In genomic region chr21:39184050-39184980, GRCh38 we compare ENCODE assay signal across 8 cellular contexts. TPM values are rescaled to one million over a fixed set of nuclear protein-coding genes. Genes with fewer than 3 reads are reported as not detected.
DNase-seq lines count a peak whose midpoint lies in the region; ATAC-seq and TF ChIP-seq lines count a peak whose summit lies in the region.

No MANE protein-coding gene starts in this region.

- peaks cover 0 to 10% (median 9%) of the 10 kb centered on the region in 4 donors for H3K36me3 ChIP-seq in stomach

- H3K4me1 Mint-ChIP-seq in activated T-helper 17 cell treated with anti-CD3 and anti-CD28 coated beads, Interleukin-2, amount 50 U/mL, for 72 hours = peaks cover 18% of the 10 kb centered on the region

- H3K27ac ChIP-seq in stomach = peak overlapping the region; percentile 69 to 97 (median 93)

- no peak for ATAC-seq in activated T-helper 17 cell treated with anti-CD3 and anti-CD28 coated beads, Interleukin-2, amount 50 U/mL, for 72 hours (replicated peaks)

- H3K4me1 ChIP-seq in stomach = peaks cover 13 to 28% (median 20%) of the 10 kb centered on the region in 4 donors

- intact Hi-C loops in stomach (cut with DNase I; ENCODE audit: low total_unique reads) (no loop called here), posterior vena cava (cut with DNase I) (no loop called here)

- peak overlapping the region; percentile 89 for H3K27ac Mint-ChIP-seq in activated T-helper 17 cell treated with anti-CD3 and anti-CD28 coated beads, Interleukin-2, amount 50 U/mL, for 72 hours

- POLR2A ChIA-PET in HEK293T (lab: Yijun Ruan, JAX) = interaction anchor here (0.9 to 2.5 kb wide), 10 partner anchors 11 to 261 kb away, joined by 3 to 20 read pairs (median 4); partner anchors contain the start of gene LCA5L

- CTCF ChIA-PET in HEK293T (lab: Yijun Ruan, JAX) = no interaction called here

- H3K27me3 Mint-ChIP-seq in activated T-helper 17 cell treated with anti-CD3 and anti-CD28 coated beads, Interleukin-2, amount 50 U/mL, for 72 hours = no peaks in the 10 kb centered on the region

- H3K4me3 Mint-ChIP-seq in activated T-helper 17 cell treated with anti-CD3 and anti-CD28 coated beads, Interleukin-2, amount 50 U/mL, for 72 hours = peak overlapping the region; percentile 85

- no peak for TF ChIP-seq POLR2A in stomach (IDR thresholded peaks at IDR 0.05)

- no peaks in the 10 kb centered on the region for H3K27me3 ChIP-seq in stomach

- H3K9me3 ChIP-seq in iPS-18c (ENCODE audit: control insufficient read depth, insufficient read depth, low read length) (no peaks in the 10 kb centered on the region), stomach (no peaks in the 10 kb centered on the region)

- H3K4me3 ChIP-seq in AG10803 (ENCODE audit: low read length) (peak overlapping the region; percentile 92), iPS-18c (ENCODE audit: insufficient read depth, low read depth, low read length) (peak overlapping the region; percentile 90), stomach (peak overlapping the region; percentile 76 to 92 (median 86))

- TF ChIP-seq CTCF in AG10803 (conservative IDR thresholded peaks at IDR 0.05; ENCODE audit: low read length) = no peak
- TF ChIP-seq CTCF in stomach (IDR thresholded peaks at IDR 0.05) = no peak

- H3K9me3 Mint-ChIP-seq in activated T-helper 17 cell treated with anti-CD3 and anti-CD28 coated beads, Interleukin-2, amount 50 U/mL, for 72 hours = no peaks in the 10 kb centered on the region

- no peak for TF ChIP-seq EP300 in stomach (IDR thresholded peaks at IDR 0.05)

- peaks cover 30% of the 10 kb centered on the region for H3K36me3 Mint-ChIP-seq in activated T-helper 17 cell treated with anti-CD3 and anti-CD28 coated beads, Interleukin-2, amount 50 U/mL, for 72 hours (ENCODE audit: low read depth)

- no peak for DNase-seq in AG10803 (ENCODE audit: low read depth)
- DNase-seq in HEK293T (ENCODE audit: extremely low spot score) = no peak
- DNase-seq in stomach = no peak
- DNase-seq in occipital lobe (lab: John Stamatoyannopoulos, UW) = no peak
- no peak for DNase-seq in ureter (ENCODE audit: low spot score)
- DNase-seq in posterior vena cava (ENCODE audit: low spot score) = no peak

- 2 to 4% (median 2%) methylated on average over 22 of the region's 22 CpGs for WGBS in stomach, 5 donors

TF ChIP-seq in HEK293T, 16 proteins besides CTCF, POLR2A, EP300 and RAD21:
- TF ChIP-seq L3MBTL2 (conservative IDR thresholded peaks at IDR 0.05) (0 out of 2 replicates have a peak, but pooled peaks have one; percentile 7), PKNOX1 (IDR thresholded peaks at IDR 0.05) (peak; percentile 17; the same call in 1 of the 2 replicates), FOXM1 (IDR thresholded peaks at IDR 0.05; ENCODE audit: borderline replicate concordance) (0 out of 2 replicates have a peak, but pooled peaks have one; percentile 31), ELF4 (IDR thresholded peaks at IDR 0.05) (no peak), SP1 (IDR thresholded peaks at IDR 0.05) (no peak), FOXA1 (IDR thresholded peaks at IDR 0.05) (no peak)
TF ChIP-seq in HEK293T: peak in this region for 3.

RNA-seq across cellular contexts. Expression of gene PSMG1, which starts 1.1 kb away (rescaled TPM):
- 100 to 1,000 TPM in 1 of 2 donors, 10 to 100 TPM in 1; 46.8 to 107 TPM for total RNA-seq in activated T-helper 17 cell treated with anti-CD3 and anti-CD28 coated beads, Interleukin-2, amount 50 U/mL, for 72 hours
- total RNA-seq in stomach (10 to 100 TPM in 4 of 5 donors, not detected in 1; 11.6 to 32.5 (median 19.8) TPM), occipital lobe (23.7 TPM), ureter (47.6 TPM), posterior vena cava (10 to 100 TPM; 30.9 to 33.8 TPM)
- polyA plus RNA-seq in stomach = 10 to 100 TPM; 33.0 to 53.2 (median 37.0) TPM
